ENCODE assay signal across 21 cellular contexts in genomic region chr14:32980178-32980886, GRCh38.
DNase-seq lines count a peak whose midpoint lies in the region; ATAC-seq lines count a peak whose summit lies in the region.
"Had no signal": no experiment of that assay in that cellular context is flagged by ENCODE, and none has a peak within 500 bp of the region (broad histone marks: within the 10 kb centered on the region; RNA-seq: fewer than 3 reads in every experiment).

No MANE protein-coding gene starts in this region.

- ATAC-seq in HG03108 (IDR thresholded peaks at IDR 0.05; ENCODE audit: unreplicated experiment) (no peak), GM21825 (IDR thresholded peaks at IDR 0.05; ENCODE audit: unreplicated experiment) (no peak), GM21447 (IDR thresholded peaks at IDR 0.05; ENCODE audit: unreplicated experiment) (no peak)
- ATAC-seq: GM12878, GM23338, K562, Right ventricle myocardium inferior, T-cell had no signal

- intact Hi-C loops in posterior cingulate gyrus (cut with DNase I): loop anchor here (5.0 kb wide), 1 partner anchor 33 kb away; no protein-coding TSS in a partner anchor

- DNase-seq in NCI-H1417 (lab: John Stamatoyannopoulos, UW) (peak in 2 of 3 experiments; percentile 51 to 86), NCI-H1417 treated with DMSO at 0.1 percent for 48 hours (lab: John Stamatoyannopoulos, UW) (no peak), NCI-H2029 (lab: John Stamatoyannopoulos, UW) (peak; percentile 76), NCI-H69 (lab: John Stamatoyannopoulos, UW) (peak; percentile 89), posterior cingulate gyrus (no peak)
- DNase-seq: 8988T; CD4-positive, alpha-beta memory T cell; GDM1; MV-4-11; NCI-H82; Peyer's patch; SK-N-SH; T-cell; T-helper 9 cell had no signal

Comparison
In these comparisons a context has a peak if more than half of its experiments do, and no peak if none do; other contexts are left out.
1. DNase-seq: peak in NCI-H1417 (2 of 3), NCI-H2029 (single experiment) and NCI-H69 (single experiment); none in NCI-H1417 treated with DMSO at 0.1 percent for 48 hours (single experiment) and posterior cingulate gyrus (0 of 10).